ENCODE assay signal across 16 cellular contexts in genomic region chr15:67164401-67164791, GRCh38.
DNase-seq lines count a peak whose midpoint lies in the region; ATAC-seq and TF ChIP-seq lines count a peak whose summit lies in the region.
"Had no signal": no experiment of that assay in that cellular context is flagged by ENCODE, and none has a peak within 500 bp of the region (broad histone marks: within the 10 kb centered on the region; RNA-seq: fewer than 3 reads in every experiment).

No MANE protein-coding gene starts in this region.

- H3K4me3 ChIP-seq in Panc1 (ENCODE audit: low read depth in 2 of 2, low read length in 2 of 2) (no peak overlapping the region), neuronal stem cell (ENCODE audit: low read length in 2 of 2) (no peak overlapping the region)
- H3K4me3 ChIP-seq: skin epidermis had no signal

- H4K91ac ChIP-seq in neuronal stem cell (ENCODE audit: low read depth, low read length, poor library complexity), result no peak overlapping the region

- no peak overlapping the region for H2BK12ac ChIP-seq in neuronal stem cell (ENCODE audit: low read length)

- no peaks in the 10 kb centered on the region for H3K27me3 Mint-ChIP-seq in Calu3 (ENCODE audit: unreplicated experiment)
- H3K27me3 Mint-ChIP-seq: CD8-positive, alpha-beta memory T cell had no signal

- DNase-seq in Calu3 (no peak), Panc1 (ENCODE audit: low read depth, low spot score) (no peak), foreskin keratinocyte (no peak), neuronal stem cell (ENCODE audit: low spot score) (no peak), 8988T (no peak), NCI-H146 (lab: John Stamatoyannopoulos, UW) (no peak)
- DNase-seq in activated naive CD4-positive, alpha-beta T cell treated with anti-CD3 and anti-CD28 coated beads, Interleukin-2, amount 50 U/mL, for 16 hours, result no peak
- DNase-seq: CD8-positive, alpha-beta memory T cell; effector CD8-positive, alpha-beta T cell; Karpas-422; natural killer cell; NCI-H2081 treated with DMSO at 0.1 percent for 48 hours; OCI-M1 had no signal

- H2AK5ac ChIP-seq in neuronal stem cell (ENCODE audit: low read depth, low read length), result peak overlapping the region; percentile 54

- peaks cover 12% of the 10 kb centered on the region; the same call in 1 of the 2 replicates for H3K36me3 ChIP-seq in Panc1 (ENCODE audit: control insufficient read depth, insufficient read depth, low read length)
- H3K36me3 ChIP-seq in neuronal stem cell (replicated peaks in 1 of 2; ENCODE audit: control insufficient read depth in 2 of 2, insufficient read depth in 2 of 2, low read length in 2 of 2), result peaks cover 16 to 41% of the 10 kb centered on the region in 2 donors

- peak overlapping the region; percentile 29 for H3K4ac ChIP-seq in neuronal stem cell (ENCODE audit: low read length)

- H3K4me1 ChIP-seq in Panc1 (ENCODE audit: control insufficient read depth, insufficient read depth, low read length), result peaks cover 100% of the 10 kb centered on the region
- H3K4me1 ChIP-seq in foreskin keratinocyte, result peaks cover 17% of the 10 kb centered on the region
- H3K4me1 ChIP-seq in neuronal stem cell (ENCODE audit: control insufficient read depth in 2 of 2, insufficient read depth in 1 of 2, low read depth in 1 of 2, low read length in 2 of 2), result peaks cover 18 to 20% of the 10 kb centered on the region in 2 donors

- H3K4me2 ChIP-seq in neuronal stem cell (ENCODE audit: insufficient read depth, low read length, poor library complexity, severe bottlenecking), result no peak overlapping the region

- peak overlapping the region; percentile 80 for H3K18ac ChIP-seq in neuronal stem cell (ENCODE audit: low read length)

- H3K23ac ChIP-seq in neuronal stem cell (ENCODE audit: low read depth, low read length, poor library complexity), result no peak overlapping the region

- H3K27me3 ChIP-seq in Panc1 (ENCODE audit: control insufficient read depth, insufficient read depth, low read length) (no peaks in the 10 kb centered on the region), foreskin keratinocyte (no peaks in the 10 kb centered on the region), neuronal stem cell (ENCODE audit: control insufficient read depth in 3 of 3, insufficient read depth in 3 of 3, low read depth in 1 of 3, low read length in 3 of 3) (no peaks in the 10 kb centered on the region)

- ATAC-seq in Panc1 (peak; percentile 17), foreskin keratinocyte (peak; percentile 6), HG03039 (IDR thresholded peaks at IDR 0.05; ENCODE audit: unreplicated experiment) (no peak)
- ATAC-seq: natural killer cell had no signal

- no peaks in the 10 kb centered on the region for H3K79me1 ChIP-seq in neuronal stem cell (ENCODE audit: low read depth, low read length)

- CTCF ChIA-PET in Calu3 (lab: Charles Lee), result interaction anchor here (0.6 to 0.9 kb wide), 5 partner anchors 9 to 1899 kb away, joined by 5 to 7 read pairs (median 5); no protein-coding TSS in a partner anchor
- CTCF ChIA-PET in Panc1 (lab: Charles Lee), result interaction anchor here (0.5 to 0.8 kb wide), 4 partner anchors 16 to 354 kb away, joined by 3 to 8 read pairs (median 5); no protein-coding TSS in a partner anchor

- TF ChIP-seq CTCF in Calu3 (IDR thresholded peaks at IDR 0.05; ENCODE audit: unreplicated experiment) (no peak), Panc1 (IDR thresholded peaks at IDR 0.05) (no peak), foreskin keratinocyte (conservative IDR thresholded peaks at IDR 0.05) (no peak)

- WGBS in neuronal stem cell (ENCODE audit: extremely low coverage in 2 of 2, insufficient read length in 2 of 2, insufficient replicate concordance in 1 of 2), 2 donors, result no CpG with 5 or more reads among the region's 5 CpGs

- no peak overlapping the region for H2BK15ac ChIP-seq in neuronal stem cell (ENCODE audit: low read length)

- peak overlapping the region; percentile 66 for H3K27ac Mint-ChIP-seq in Calu3 (ENCODE audit: unreplicated experiment)
- H3K27ac Mint-ChIP-seq: T-helper 2 cell treated with Interferon-gamma antibody and Interleukin-4, amounts not matched to agents 5 μg/mL and 100 μg/mL, for 36 hours had no signal

- H3K14ac ChIP-seq in neuronal stem cell (ENCODE audit: low read length), result no peak overlapping the region

- H3K4me1 Mint-ChIP-seq in Calu3 (ENCODE audit: low read depth, unreplicated experiment), result peaks cover 25% of the 10 kb centered on the region

- H4K8ac ChIP-seq in neuronal stem cell (ENCODE audit: low read depth, low read length), result no peak overlapping the region

- H2AFZ ChIP-seq in neuronal stem cell (ENCODE audit: low read length), result no peak overlapping the region

- no peak overlapping the region for H3K4me3 Mint-ChIP-seq in Calu3 (ENCODE audit: low read depth, unreplicated experiment)
- H3K4me3 Mint-ChIP-seq: natural killer cell; T-helper 2 cell treated with Interferon-gamma antibody and Interleukin-4, amounts not matched to agents 5 μg/mL and 100 μg/mL, for 36 hours had no signal

- H2BK5ac ChIP-seq in neuronal stem cell (ENCODE audit: low read length), result no peak overlapping the region

- H2BK120ac ChIP-seq in neuronal stem cell (ENCODE audit: low read depth, low read length), result no peak overlapping the region

- BruUV-seq in Calu3 (replicated peaks; lab: Mats Ljungman, UMichigan) (no TSS peak), Panc1 (replicated peaks; lab: Mats Ljungman, UMichigan) (no TSS peak)

- H3K9me3 ChIP-seq in Panc1 (ENCODE audit: control insufficient read depth, insufficient read depth, low read depth, low read length), result no peaks in the 10 kb centered on the region
- no peaks in the 10 kb centered on the region for H3K9me3 ChIP-seq in neuronal stem cell (replicated peaks in 1 of 2; ENCODE audit: control insufficient read depth in 2 of 2, insufficient read depth in 1 of 2, low read depth in 1 of 2, low read length in 2 of 2)

- no peaks in the 10 kb centered on the region for H3K9me3 Mint-ChIP-seq in Calu3 (ENCODE audit: low read depth, unreplicated experiment)
- H3K9me3 Mint-ChIP-seq: CD8-positive, alpha-beta memory T cell; natural killer cell; T-helper 2 cell treated with Interferon-gamma antibody and Interleukin-4, amounts not matched to agents 5 μg/mL and 100 μg/mL, for 36 hours had no signal

- in situ Hi-C loops in Panc1 (cut with HindIII; ENCODE audit: low pct_unique_long_range_greater_than_20kb, low sequenced_read_pairs), result no loop called here

- peaks cover 61% of the 10 kb centered on the region for H3K36me3 Mint-ChIP-seq in Calu3 (ENCODE audit: insufficient read depth, unreplicated experiment)

- H3K27ac ChIP-seq in Panc1 (ENCODE audit: low read length) (peak overlapping the region; percentile 94), foreskin keratinocyte (peak overlapping the region; percentile 3), neuronal stem cell (replicated peaks; ENCODE audit: low read length) (no peak overlapping the region)

- H3K9ac ChIP-seq in neuronal stem cell (ENCODE audit: low read depth, low read length, poor library complexity), result no peak overlapping the region

- POLR2A ChIA-PET in Panc1 (lab: Charles Lee), result interaction anchor here (0.7 kb wide), 2 partner anchors 146 to 389 kb away, joined by 10 to 13 read pairs; no protein-coding TSS in a partner anchor

- intact Hi-C loops in Calu3 (cut with micrococcal nuclease; ENCODE audit: unreplicated experiment), result no loop called here
- intact Hi-C loops in Panc1 (cut with micrococcal nuclease; ENCODE audit: unreplicated experiment), result no loop called here
